1 cellular context compared by ENCODE assay signal in the genomic region with DNA sequence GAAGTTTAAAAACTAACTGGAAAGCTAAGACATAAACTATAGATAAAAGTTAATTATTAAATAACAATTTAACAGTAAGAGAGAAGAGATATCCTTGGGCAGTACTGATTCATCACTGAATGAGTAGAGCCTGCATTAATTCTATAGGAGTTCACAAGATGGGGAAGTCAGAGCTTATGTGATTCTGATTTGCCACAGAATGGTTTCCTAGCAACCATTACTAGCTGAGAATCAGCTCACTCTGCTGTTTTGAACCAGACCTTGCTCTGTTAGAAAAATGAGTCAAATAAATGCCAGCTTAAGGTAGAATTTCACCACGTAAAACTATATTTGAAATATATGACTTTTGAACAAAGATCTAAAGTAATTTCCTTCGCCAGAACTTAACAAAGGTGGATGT.
TF ChIP-seq lines count a peak whose summit lies in the region.

No MANE protein-coding gene starts in this region.

TF ChIP-seq in WTC11, 78 proteins besides CTCF, POLR2A, EP300 and RAD21 (continued from another document):
- TF ChIP-seq, protein P1, sequence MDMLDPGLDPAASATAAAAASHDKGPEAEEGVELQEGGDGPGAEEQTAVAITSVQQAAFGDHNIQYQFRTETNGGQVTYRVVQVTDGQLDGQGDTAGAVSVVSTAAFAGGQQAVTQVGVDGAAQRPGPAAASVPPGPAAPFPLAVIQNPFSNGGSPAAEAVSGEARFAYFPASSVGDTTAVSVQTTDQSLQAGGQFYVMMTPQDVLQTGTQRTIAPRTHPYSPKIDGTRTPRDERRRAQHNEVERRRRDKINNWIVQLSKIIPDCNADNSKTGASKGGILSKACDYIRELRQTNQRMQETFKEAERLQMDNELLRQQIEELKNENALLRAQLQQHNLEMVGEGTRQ (CRISPR knock-in tag; IDR thresholded peaks at IDR 0.05): no peak
- TF ChIP-seq, protein P2, sequence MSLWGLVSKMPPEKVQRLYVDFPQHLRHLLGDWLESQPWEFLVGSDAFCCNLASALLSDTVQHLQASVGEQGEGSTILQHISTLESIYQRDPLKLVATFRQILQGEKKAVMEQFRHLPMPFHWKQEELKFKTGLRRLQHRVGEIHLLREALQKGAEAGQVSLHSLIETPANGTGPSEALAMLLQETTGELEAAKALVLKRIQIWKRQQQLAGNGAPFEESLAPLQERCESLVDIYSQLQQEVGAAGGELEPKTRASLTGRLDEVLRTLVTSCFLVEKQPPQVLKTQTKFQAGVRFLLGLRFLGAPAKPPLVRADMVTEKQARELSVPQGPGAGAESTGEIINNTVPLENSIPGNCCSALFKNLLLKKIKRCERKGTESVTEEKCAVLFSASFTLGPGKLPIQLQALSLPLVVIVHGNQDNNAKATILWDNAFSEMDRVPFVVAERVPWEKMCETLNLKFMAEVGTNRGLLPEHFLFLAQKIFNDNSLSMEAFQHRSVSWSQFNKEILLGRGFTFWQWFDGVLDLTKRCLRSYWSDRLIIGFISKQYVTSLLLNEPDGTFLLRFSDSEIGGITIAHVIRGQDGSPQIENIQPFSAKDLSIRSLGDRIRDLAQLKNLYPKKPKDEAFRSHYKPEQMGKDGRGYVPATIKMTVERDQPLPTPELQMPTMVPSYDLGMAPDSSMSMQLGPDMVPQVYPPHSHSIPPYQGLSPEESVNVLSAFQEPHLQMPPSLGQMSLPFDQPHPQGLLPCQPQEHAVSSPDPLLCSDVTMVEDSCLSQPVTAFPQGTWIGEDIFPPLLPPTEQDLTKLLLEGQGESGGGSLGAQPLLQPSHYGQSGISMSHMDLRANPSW (CRISPR knock-in tag; conservative IDR thresholded peaks at IDR 0.05; ENCODE audit: low read depth): no peak
- TF ChIP-seq, protein P3, sequence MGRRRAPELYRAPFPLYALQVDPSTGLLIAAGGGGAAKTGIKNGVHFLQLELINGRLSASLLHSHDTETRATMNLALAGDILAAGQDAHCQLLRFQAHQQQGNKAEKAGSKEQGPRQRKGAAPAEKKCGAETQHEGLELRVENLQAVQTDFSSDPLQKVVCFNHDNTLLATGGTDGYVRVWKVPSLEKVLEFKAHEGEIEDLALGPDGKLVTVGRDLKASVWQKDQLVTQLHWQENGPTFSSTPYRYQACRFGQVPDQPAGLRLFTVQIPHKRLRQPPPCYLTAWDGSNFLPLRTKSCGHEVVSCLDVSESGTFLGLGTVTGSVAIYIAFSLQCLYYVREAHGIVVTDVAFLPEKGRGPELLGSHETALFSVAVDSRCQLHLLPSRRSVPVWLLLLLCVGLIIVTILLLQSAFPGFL (CRISPR knock-in tag; IDR thresholded peaks at IDR 0.05; ENCODE audit: borderline replicate concordance): no peak
- TF ChIP-seq, protein P4, sequence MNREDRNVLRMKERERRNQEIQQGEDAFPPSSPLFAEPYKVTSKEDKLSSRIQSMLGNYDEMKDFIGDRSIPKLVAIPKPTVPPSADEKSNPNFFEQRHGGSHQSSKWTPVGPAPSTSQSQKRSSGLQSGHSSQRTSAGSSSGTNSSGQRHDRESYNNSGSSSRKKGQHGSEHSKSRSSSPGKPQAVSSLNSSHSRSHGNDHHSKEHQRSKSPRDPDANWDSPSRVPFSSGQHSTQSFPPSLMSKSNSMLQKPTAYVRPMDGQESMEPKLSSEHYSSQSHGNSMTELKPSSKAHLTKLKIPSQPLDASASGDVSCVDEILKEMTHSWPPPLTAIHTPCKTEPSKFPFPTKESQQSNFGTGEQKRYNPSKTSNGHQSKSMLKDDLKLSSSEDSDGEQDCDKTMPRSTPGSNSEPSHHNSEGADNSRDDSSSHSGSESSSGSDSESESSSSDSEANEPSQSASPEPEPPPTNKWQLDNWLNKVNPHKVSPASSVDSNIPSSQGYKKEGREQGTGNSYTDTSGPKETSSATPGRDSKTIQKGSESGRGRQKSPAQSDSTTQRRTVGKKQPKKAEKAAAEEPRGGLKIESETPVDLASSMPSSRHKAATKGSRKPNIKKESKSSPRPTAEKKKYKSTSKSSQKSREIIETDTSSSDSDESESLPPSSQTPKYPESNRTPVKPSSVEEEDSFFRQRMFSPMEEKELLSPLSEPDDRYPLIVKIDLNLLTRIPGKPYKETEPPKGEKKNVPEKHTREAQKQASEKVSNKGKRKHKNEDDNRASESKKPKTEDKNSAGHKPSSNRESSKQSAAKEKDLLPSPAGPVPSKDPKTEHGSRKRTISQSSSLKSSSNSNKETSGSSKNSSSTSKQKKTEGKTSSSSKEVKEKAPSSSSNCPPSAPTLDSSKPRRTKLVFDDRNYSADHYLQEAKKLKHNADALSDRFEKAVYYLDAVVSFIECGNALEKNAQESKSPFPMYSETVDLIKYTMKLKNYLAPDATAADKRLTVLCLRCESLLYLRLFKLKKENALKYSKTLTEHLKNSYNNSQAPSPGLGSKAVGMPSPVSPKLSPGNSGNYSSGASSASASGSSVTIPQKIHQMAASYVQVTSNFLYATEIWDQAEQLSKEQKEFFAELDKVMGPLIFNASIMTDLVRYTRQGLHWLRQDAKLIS (CRISPR knock-in tag; IDR thresholded peaks at IDR 0.05; ENCODE audit: borderline replicate concordance): no peak
- TF ChIP-seq ZNF396 (CRISPR knock-in tag; IDR thresholded peaks at IDR 0.05; ENCODE audit: borderline replicate concordance) (no peak), ZNF263 (CRISPR knock-in tag; IDR thresholded peaks at IDR 0.05; ENCODE audit: low read depth) (no peak)
TF ChIP-seq in WTC11: peak in this region for 0.
